14 cellular contexts compared by ENCODE assay signal in genomic region chr3:8319935-8320634, GRCh38.
DNase-seq lines count a peak whose midpoint lies in the region; ATAC-seq lines count a peak whose summit lies in the region.
"Had no signal": no experiment of that assay in that cellular context is flagged by ENCODE, and none has a peak within 500 bp of the region (broad histone marks: within the 10 kb centered on the region; RNA-seq: fewer than 3 reads in every experiment).

No MANE protein-coding gene starts in this region.

- peak overlapping the region; percentile 52 for H3K27ac ChIP-seq in SJSA1
- H3K27ac ChIP-seq: BLaER1 treated with 17β-estradiol and CSF1 and Interleukin-3, amounts not matched to agents 10 nM and 100 nM had no signal

- no peak overlapping the region for H3K4me3 Mint-ChIP-seq in activated T-cell treated with anti-CD3 and anti-CD28 coated beads, Interleukin-2, amount 50 U/mL, for 72 hours
- H3K4me3 Mint-ChIP-seq in activated CD4-positive, alpha-beta memory T cell treated with anti-CD3 and anti-CD28 coated beads for 36 hours: no peak overlapping the region
- H3K4me3 Mint-ChIP-seq: GM23338, neural crest cell had no signal

- peak; percentile 91 to 94 for ATAC-seq in activated T-cell treated with anti-CD3 and anti-CD28 coated beads, Interleukin-2, amount 50 U/mL, for 72 hours (replicated peaks in 1 of 2)
- peak; percentile 81 for ATAC-seq in stimulated activated naive CD8-positive, alpha-beta T cell treated with anti-CD3 and anti-CD28 coated beads, Interleukin-15, Interleukin-2, amounts not matched to agents 100 U/mL and 50 U/mL, for 24 hours
- ATAC-seq in GM21717 (IDR thresholded peaks at IDR 0.05; ENCODE audit: unreplicated experiment): no peak
- ATAC-seq: left cardiac atrium had no signal

- H3K4me1 ChIP-seq in SJSA1 (replicated peaks): peaks cover 14% of the 10 kb centered on the region

- CTCF ChIA-PET in activated CD4-positive, alpha-beta memory T cell treated with anti-CD3 and anti-CD28 coated beads for 36 hours (lab: Charles Lee): interaction anchor here (1.5 to 8.0 kb wide), 3 partner anchors 18 to 96 kb away, joined by 3 to 148 read pairs (median 10); no protein-coding TSS in a partner anchor

- no peaks in the 10 kb centered on the region for H3K36me3 Mint-ChIP-seq in activated T-cell treated with anti-CD3 and anti-CD28 coated beads, Interleukin-2, amount 50 U/mL, for 72 hours (ENCODE audit: insufficient read depth in 2 of 2)
- H3K36me3 Mint-ChIP-seq in activated CD4-positive, alpha-beta memory T cell treated with anti-CD3 and anti-CD28 coated beads for 36 hours: no peaks in the 10 kb centered on the region

- H3K9me3 ChIP-seq in SJSA1 (replicated peaks): no peaks in the 10 kb centered on the region

- no peaks in the 10 kb centered on the region for H3K4me1 Mint-ChIP-seq in activated T-cell treated with anti-CD3 and anti-CD28 coated beads, Interleukin-2, amount 50 U/mL, for 72 hours (ENCODE audit: low read depth)
- H3K4me1 Mint-ChIP-seq in activated CD4-positive, alpha-beta memory T cell treated with anti-CD3 and anti-CD28 coated beads for 36 hours (ENCODE audit: low read depth): peaks cover 3% of the 10 kb centered on the region

- POLR2A ChIA-PET in activated CD4-positive, alpha-beta memory T cell treated with anti-CD3 and anti-CD28 coated beads for 36 hours (lab: Charles Lee): no interaction called here

- H3K4me3 ChIP-seq in SJSA1: no peak overlapping the region
- H3K4me3 ChIP-seq: BLaER1 treated with 17β-estradiol and CSF1 and Interleukin-3, amounts not matched to agents 10 nM and 100 nM; GM23338 had no signal

- no peaks in the 10 kb centered on the region for H3K27me3 Mint-ChIP-seq in activated T-cell treated with anti-CD3 and anti-CD28 coated beads, Interleukin-2, amount 50 U/mL, for 72 hours (ENCODE audit: low read depth)
- no peaks in the 10 kb centered on the region for H3K27me3 Mint-ChIP-seq in activated CD4-positive, alpha-beta memory T cell treated with anti-CD3 and anti-CD28 coated beads for 36 hours

- H3K27ac Mint-ChIP-seq in activated T-cell treated with anti-CD3 and anti-CD28 coated beads, Interleukin-2, amount 50 U/mL, for 72 hours: no peak overlapping the region
- H3K27ac Mint-ChIP-seq in activated CD4-positive, alpha-beta memory T cell treated with anti-CD3 and anti-CD28 coated beads for 36 hours: no peak overlapping the region
- H3K27ac Mint-ChIP-seq: GM23338 had no signal

- H3K36me3 ChIP-seq in SJSA1: no peaks in the 10 kb centered on the region
- H3K36me3 ChIP-seq: BLaER1 treated with 17β-estradiol and CSF1 and Interleukin-3, amounts not matched to agents 10 nM and 100 nM had no signal

- peak; percentile 5 to 10 for DNase-seq in activated T-cell treated with anti-CD3 and anti-CD28 coated beads, Interleukin-2, amount 50 U/mL, for 72 hours
- no peak for DNase-seq in activated T-cell treated with anti-CD3 and anti-CD28 coated beads, Interleukin-2, amount 50 U/mL, for 1 hour
- DNase-seq in SJSA1 (ENCODE audit: low read depth in 1 of 2, low spot score in 2 of 2) (peak in 1 of 2 experiments; percentile 29), fibroblast of the conjunctiva (ENCODE audit: low read depth) (peak; percentile 16)
- DNase-seq in stimulated activated naive CD8-positive, alpha-beta T cell treated with anti-CD3 and anti-CD28 coated beads, Interleukin-15, Interleukin-2, amounts not matched to agents 100 U/mL and 50 U/mL, for 24 hours: no peak
- no peak for DNase-seq in activated CD4-positive, alpha-beta memory T cell treated with anti-CD3 and anti-CD28 coated beads for 36 hours
- no peak for DNase-seq in activated CD4-positive, alpha-beta T cell treated with anti-CD3 and anti-CD28 coated beads, Interleukin-2, amount 50 U/mL, for 48 hours
- DNase-seq: left cardiac atrium; NCI-H748 treated with DMSO at 0.1 percent for 48 hours; stimulated activated naive CD4-positive, alpha-beta T cell had no signal

- no peaks in the 10 kb centered on the region for H3K9me3 Mint-ChIP-seq in activated T-cell treated with anti-CD3 and anti-CD28 coated beads, Interleukin-2, amount 50 U/mL, for 72 hours
- H3K9me3 Mint-ChIP-seq in activated CD4-positive, alpha-beta memory T cell treated with anti-CD3 and anti-CD28 coated beads for 36 hours: no peaks in the 10 kb centered on the region

- H3K27me3 ChIP-seq in SJSA1 (replicated peaks): no peaks in the 10 kb centered on the region; the same call in 1 of the 2 replicates
- H3K27me3 ChIP-seq: BLaER1 treated with 17β-estradiol and CSF1 and Interleukin-3, amounts not matched to agents 10 nM and 100 nM had no signal

- intact Hi-C loops in activated CD4-positive, alpha-beta memory T cell treated with anti-CD3 and anti-CD28 coated beads for 36 hours (cut with micrococcal nuclease): loop anchor here (1.0 kb wide), 1 partner anchor 37 kb away; no protein-coding TSS in a partner anchor

Comparison
In these comparisons a context has a peak if more than half of its experiments do, and no peak if none do; other contexts are left out.
1. DNase-seq: peak in activated T-cell treated with anti-CD3 and anti-CD28 coated beads, Interleukin-2, amount 50 U/mL, for 72 hours (2 of 2) and fibroblast of the conjunctiva (single experiment); none in activated T-cell treated with anti-CD3 and anti-CD28 coated beads, Interleukin-2, amount 50 U/mL, for 1 hour (single experiment), stimulated activated naive CD8-positive, alpha-beta T cell treated with anti-CD3 and anti-CD28 coated beads, Interleukin-15, Interleukin-2, amounts not matched to agents 100 U/mL and 50 U/mL, for 24 hours (single experiment), activated CD4-positive, alpha-beta memory T cell treated with anti-CD3 and anti-CD28 coated beads for 36 hours (single experiment) and activated CD4-positive, alpha-beta T cell treated with anti-CD3 and anti-CD28 coated beads, Interleukin-2, amount 50 U/mL, for 48 hours (0 of 2).